1 cellular context compared by ENCODE assay signal in genomic region chr5:135560858-135561257, GRCh38.
TF ChIP-seq lines count a peak whose summit lies in the region.

No MANE protein-coding gene starts in this region.

TF ChIP-seq in K562, 482 proteins besides CTCF, POLR2A, EP300 and RAD21 (continued from another document):
- no peak for TF ChIP-seq MLLT1 (IDR thresholded peaks at IDR 0.05)
- no peak for TF ChIP-seq ZNF24 (IDR thresholded peaks at IDR 0.05)
- no peak for TF ChIP-seq NRF1 (conservative IDR thresholded peaks at IDR 0.05 in 1 of 2, IDR thresholded peaks at IDR 0.05 in 1 of 2)
- TF ChIP-seq OTX1 (CRISPR knock-in tag; IDR thresholded peaks at IDR 0.05): no peak
- no peak for TF ChIP-seq ZNF174 (CRISPR knock-in tag; IDR thresholded peaks at IDR 0.05)
- TF ChIP-seq RNF2 (IDR thresholded peaks at IDR 0.05): no peak
- TF ChIP-seq RCOR1 (IDR thresholded peaks at IDR 0.05; ENCODE audit: borderline replicate concordance in 1 of 2, low read depth in 2 of 2, low read length in 2 of 2): 0 out of 4 replicates have a peak, but pooled peaks of 1 of the 2 experiments have one; percentile 26
- TF ChIP-seq RHOXF2B (CRISPR knock-in tag; conservative IDR thresholded peaks at IDR 0.05): no peak
- TF ChIP-seq CAMTA2 (CRISPR knock-in tag; conservative IDR thresholded peaks at IDR 0.05): no peak
- TF ChIP-seq POU5F1 (IDR thresholded peaks at IDR 0.05; ENCODE audit: borderline replicate concordance, low read depth, low read length, partially characterized antibody): no peak
- no peak for TF ChIP-seq NFIX (CRISPR knock-in tag; IDR thresholded peaks at IDR 0.05; ENCODE audit: low read depth)
- peak in 1 of 2 experiments; percentile 44; a peak in 1 of 4 replicates for TF ChIP-seq MAZ (CRISPR knock-in tag; conservative IDR thresholded peaks at IDR 0.05 in 1 of 2, IDR thresholded peaks at IDR 0.05 in 1 of 2)
- TF ChIP-seq ZNF780A (CRISPR knock-in tag; IDR thresholded peaks at IDR 0.05): no peak
- TF ChIP-seq ZNF592 (IDR thresholded peaks at IDR 0.05): no peak
- no peak for TF ChIP-seq FOXM1 (IDR thresholded peaks at IDR 0.05; ENCODE audit: low read depth)
- no peak for TF ChIP-seq FOXM1 (CRISPR knock-in tag; IDR thresholded peaks at IDR 0.05; ENCODE audit: low read depth)
- no peak for TF ChIP-seq CUX1 (CRISPR knock-in tag; IDR thresholded peaks at IDR 0.05)
- TF ChIP-seq ATF1 (CRISPR knock-in tag; IDR thresholded peaks at IDR 0.05): no peak
- no peak for TF ChIP-seq ATF1 (tag; IDR thresholded peaks at IDR 0.05)
- TF ChIP-seq ELK1 (CRISPR knock-in tag; IDR thresholded peaks at IDR 0.05): no peak
- no peak for TF ChIP-seq RREB1 (CRISPR knock-in tag; IDR thresholded peaks at IDR 0.05)
- TF ChIP-seq FOS (IDR thresholded peaks at IDR 0.05; ENCODE audit: extremely low read depth, insufficient read length): no peak
- no peak for TF ChIP-seq MCM2 (IDR thresholded peaks at IDR 0.05; ENCODE audit: low read depth)
- TF ChIP-seq SMC3 (conservative IDR thresholded peaks at IDR 0.05; ENCODE audit: insufficient read depth, low read depth, low read length): peak; percentile 83
- no peak for TF ChIP-seq NELFE (IDR thresholded peaks at IDR 0.05; ENCODE audit: insufficient read depth, insufficient read length)
- TF ChIP-seq MBD1 (CRISPR knock-in tag; IDR thresholded peaks at IDR 0.05): peak; percentile 81; the same call in 1 of the 2 replicates
- no peak for TF ChIP-seq HCFC1 (IDR thresholded peaks at IDR 0.05; ENCODE audit: low read depth, low read length)
- no peak for TF ChIP-seq CC2D1A (IDR thresholded peaks at IDR 0.05)
- TF ChIP-seq MCM7 (IDR thresholded peaks at IDR 0.05): no peak
- no peak for TF ChIP-seq ARID1B (IDR thresholded peaks at IDR 0.05)
- no peak for TF ChIP-seq HIVEP1 (CRISPR knock-in tag; IDR thresholded peaks at IDR 0.05)
- TF ChIP-seq SIRT6 (IDR thresholded peaks at IDR 0.05; ENCODE audit: low read depth, low read length): no peak
- no peak for TF ChIP-seq FOXA3 (CRISPR knock-in tag; conservative IDR thresholded peaks at IDR 0.05 in 1 of 2, IDR thresholded peaks at IDR 0.05 in 1 of 2)
- no peak for TF ChIP-seq DLX4 (CRISPR knock-in tag; IDR thresholded peaks at IDR 0.05)
TF ChIP-seq in K562: peak in this region for 22.
